ENCODE assay signal across 19 cellular contexts in the genomic region with DNA sequence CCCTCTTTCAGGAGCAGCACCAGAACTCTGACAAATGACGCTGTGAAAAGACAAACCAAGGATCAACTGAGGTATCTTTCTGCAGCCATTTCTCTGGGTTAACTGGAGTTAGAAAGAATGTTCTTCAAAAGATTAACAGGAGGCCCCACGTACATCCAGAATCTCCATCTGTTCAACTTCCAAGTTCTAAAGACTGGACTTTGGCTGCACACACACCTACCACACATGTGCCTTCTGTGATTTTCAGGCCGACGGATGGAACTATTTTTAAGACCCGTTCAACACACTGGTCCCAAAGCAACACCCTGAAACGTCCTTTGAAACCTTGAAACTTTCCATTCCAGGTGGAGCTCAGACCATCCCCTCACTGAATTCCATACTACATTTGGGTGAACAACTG.
"Had no signal": no experiment of that assay in that cellular context is flagged by ENCODE, and none has a peak within 500 bp of the region (broad histone marks: within the 10 kb centered on the region; RNA-seq: fewer than 3 reads in every experiment).

No MANE protein-coding gene starts in this region.

- DNase-seq: colonic mucosa; effector memory CD4-positive, alpha-beta T cell; erythroblast; kidney; left cardiac atrium; left ventricle myocardium inferior; lower lobe of right lung; nucleus accumbens; sigmoid colon; stimulated activated CD4-positive, alpha-beta T cell treated with anti-CD3 and anti-CD28 coated beads, Interleukin-2, amount 100 ng/mL, for 24 hours; stimulated activated CD4-positive, alpha-beta T cell treated with anti-CD3 and anti-CD28 coated beads, Interleukin-4, amount 100 ng/mL, for 24 hours; stimulated activated naive CD4-positive, alpha-beta T cell treated with Interleukin-2 at 50 U/mL for 16 hours; stomach; thyroid gland had no signal

- H3K27me3 ChIP-seq: cardiac muscle cell, colonic mucosa, right atrium auricular region, sigmoid colon, stomach, thyroid gland had no signal

- H3K9me3 ChIP-seq: colonic mucosa, left ventricle myocardium inferior, lower lobe of right lung, prostate gland, right atrium auricular region, sigmoid colon, stomach, thyroid gland had no signal

- H3K4me1 ChIP-seq: colonic mucosa, lower lobe of right lung, sigmoid colon, thyroid gland had no signal

- H3K36me3 ChIP-seq: cardiac muscle cell, colonic mucosa, lower lobe of right lung, prostate gland, right atrium auricular region, sigmoid colon, stomach, thyroid gland had no signal

- H3K27ac ChIP-seq: cardiac muscle cell, colonic mucosa, left ventricle myocardium inferior, lower lobe of right lung, prostate gland, right atrium auricular region, sigmoid colon, stomach, thyroid gland had no signal

- ATAC-seq: left cardiac atrium; lower lobe of right lung; natural killer cell treated with Interleukin-12 subunit alpha and Interleukin-12 subunit beta and Interleukin-15 and Interleukin-18, amount 100 ng/mL, for 72 hours; stimulated activated effector memory CD8-positive, alpha-beta T cell treated with anti-CD3 and anti-CD28 coated beads, Interleukin-12 subunit alpha, Interleukin-12 subunit beta, amount 100 ng/mL, for 72 hours had no signal

- H3K4me3 ChIP-seq: cardiac muscle cell, colonic mucosa, left ventricle myocardium inferior, lower lobe of right lung, prostate gland, right atrium auricular region, sigmoid colon, stomach, thyroid gland had no signal
